16 cellular contexts compared by ENCODE assay signal in the genomic region with DNA sequence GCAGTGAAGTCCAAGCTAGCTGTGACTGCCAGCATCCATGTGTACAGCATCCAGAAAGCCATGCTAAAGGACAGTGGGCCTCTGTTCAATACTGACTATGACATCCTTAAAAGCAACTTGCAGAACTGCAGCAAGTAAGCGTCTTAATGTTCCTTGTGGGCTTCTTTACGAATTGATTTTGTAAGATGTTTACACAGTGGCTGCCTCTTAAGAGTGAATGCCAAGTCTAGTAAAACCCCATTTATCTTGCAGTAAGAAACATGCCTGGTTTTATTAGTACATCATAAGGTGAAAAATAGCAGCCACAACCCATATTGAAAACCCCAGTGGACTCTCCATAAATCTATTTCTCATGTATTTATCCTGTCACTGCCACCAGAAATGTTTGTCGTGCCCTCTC. TPM values are rescaled to one million over a fixed set of nuclear protein-coding genes. Genes with fewer than 3 reads are reported as not detected.
A peak's percentile ranks its signal among the peaks of the same experiment; 100 is the strongest.
DNase-seq lines count a peak whose midpoint lies in the region; ATAC-seq and TF ChIP-seq lines count a peak whose summit lies in the region.
"Had no signal": no experiment of that assay in that cellular context is flagged by ENCODE, and none has a peak within 500 bp of the region (broad histone marks: within the 10 kb centered on the region; RNA-seq: fewer than 3 reads in every experiment).

No MANE protein-coding gene starts in this region.

- DNase-seq in DMS79 treated with DMSO at 0.1 percent for 48 hours (lab: John Stamatoyannopoulos, UW) (peak; percentile 86), fibroblast of gingiva (ENCODE audit: low read depth) (peak; percentile 46), transverse colon (no peak), NOMO-1 (lab: John Stamatoyannopoulos, UW; ENCODE audit: unreplicated experiment in 2 of 2) (no peak)
- DNase-seq in activated CD8-positive, alpha-beta memory T cell treated with anti-CD3 and anti-CD28 coated beads, Interleukin-2, amount 50 U/mL, for 48 hours = no peak
- DNase-seq in effector memory CD8-positive, alpha-beta T cell = no peak
- DNase-seq: ACHN; CD8-positive, alpha-beta memory T cell; MM.1S; NCI-H2029; NCI-H510A; NCI-H82; SHP77 treated with DMSO at 0.1 percent for 48 hours had no signal

- H3K4me1 ChIP-seq in muscle layer of colon (ENCODE audit: insufficient read depth, low read length) (peaks cover 53% of the 10 kb centered on the region), transverse colon (peaks cover 0 to 20% (median 2%) of the 10 kb centered on the region in 4 donors)
- H3K4me1 ChIP-seq: BLaER1 had no signal

- peaks cover 0 to 2% of the 10 kb centered on the region in 2 donors for H3K4me1 Mint-ChIP-seq in effector memory CD8-positive, alpha-beta T cell (ENCODE audit: low read depth in 2 of 2)

- H3K36me3 ChIP-seq in muscle layer of colon (ENCODE audit: insufficient read depth, low read length) (peaks cover under 1% of the 10 kb centered on the region), transverse colon (peaks cover 0 to 20% (median 5%) of the 10 kb centered on the region in 4 donors)

- H3K9ac ChIP-seq in muscle layer of colon (ENCODE audit: low read length) = peak overlapping the region; percentile 23
- H3K9ac ChIP-seq: BLaER1 had no signal

- no peak for ATAC-seq in effector memory CD8-positive, alpha-beta T cell (replicated peaks)
- ATAC-seq in HG03469 (IDR thresholded peaks at IDR 0.05; ENCODE audit: unreplicated experiment) = no peak

- no peak overlapping the region for H3K4me3 ChIP-seq in muscle layer of colon (ENCODE audit: low read depth in 1 of 2, low read length in 2 of 2)
- H3K4me3 ChIP-seq in transverse colon = no peak overlapping the region
- H3K4me3 ChIP-seq: BLaER1 had no signal

- H3K27me3 Mint-ChIP-seq in effector memory CD8-positive, alpha-beta T cell = no peaks in the 10 kb centered on the region
- H3K27me3 Mint-ChIP-seq: CD8-positive, alpha-beta memory T cell had no signal

- TF ChIP-seq CTCF in transverse colon (IDR thresholded peaks at IDR 0.05) = no peak

- H3K27ac ChIP-seq in muscle layer of colon (ENCODE audit: low read depth, low read length) (peak overlapping the region; percentile 45), transverse colon (peak overlapping the region; percentile 60 to 76 (median 72))
- H3K27ac ChIP-seq: BLaER1 had no signal

- H3K9me3 Mint-ChIP-seq in effector memory CD8-positive, alpha-beta T cell = no peaks in the 10 kb centered on the region
- H3K9me3 Mint-ChIP-seq: CD8-positive, alpha-beta memory T cell had no signal

- WGBS in transverse colon (ENCODE audit: low coverage in 1 of 2), 2 donors = 40 to 66% methylated on average over 1 to 3 of the region's 3 CpGs

- in situ Hi-C loops in transverse colon (cut with MboI; ENCODE audit: low pct_ligation_motif_present in 1 of 4, low pct_unique_long_range_greater_than_20kb in 1 of 4, low sequenced_read_pairs in 3 of 4) = loop anchor here in 1 of 4 donors (25.0 kb wide), 1 partner anchor 124 kb away; a partner anchor contains a TSS

- peak; percentile 71 for TF ChIP-seq EP300 in transverse colon (IDR thresholded peaks at IDR 0.05; ENCODE audit: low read depth)

- no peak overlapping the region for H3K27ac Mint-ChIP-seq in effector memory CD8-positive, alpha-beta T cell
- H3K27ac Mint-ChIP-seq: CD8-positive, alpha-beta memory T cell had no signal

- no peaks in the 10 kb centered on the region for H3K27me3 ChIP-seq in muscle layer of colon (ENCODE audit: control insufficient read depth in 1 of 2, insufficient read depth in 2 of 2, low read length in 2 of 2)
- H3K27me3 ChIP-seq in transverse colon = no peaks in the 10 kb centered on the region
- H3K27me3 ChIP-seq: BLaER1 had no signal

- intact Hi-C loops in transverse colon (cut with DNase I; ENCODE audit: low total_unique reads) = no loop called here

- no peaks in the 10 kb centered on the region for H3K9me3 ChIP-seq in muscle layer of colon (ENCODE audit: low read length)
- no peaks in the 10 kb centered on the region for H3K9me3 ChIP-seq in transverse colon
- H3K9me3 ChIP-seq: BLaER1 had no signal

- TF ChIP-seq POLR2A in transverse colon (IDR thresholded peaks at IDR 0.05) = no peak

- H3K36me3 Mint-ChIP-seq in effector memory CD8-positive, alpha-beta T cell (ENCODE audit: insufficient read depth) = peaks cover 31% of the 10 kb centered on the region

- no peak overlapping the region for H3K4me3 Mint-ChIP-seq in effector memory CD8-positive, alpha-beta T cell
- H3K4me3 Mint-ChIP-seq: CD8-positive, alpha-beta memory T cell had no signal

RNA-seq across cellular contexts. Expression of a gene that starts 20.5 kb away (rescaled TPM):
- 10 to 100 TPM in 3 of 4 donors, 1 to 10 TPM in 1; 7.4 to 29.4 (median 20.6) TPM for total RNA-seq in transverse colon

Comparison
In these comparisons a context has a peak if more than half of its experiments do, and no peak if none do; other contexts are left out.
1. DNase-seq: peak in DMS79 treated with DMSO at 0.1 percent for 48 hours (single experiment) and fibroblast of gingiva (single experiment); none in transverse colon (single experiment), activated CD8-positive, alpha-beta memory T cell treated with anti-CD3 and anti-CD28 coated beads, Interleukin-2, amount 50 U/mL, for 48 hours (single experiment), effector memory CD8-positive, alpha-beta T cell (0 of 3) and NOMO-1 (0 of 2).